In the genomic region with DNA sequence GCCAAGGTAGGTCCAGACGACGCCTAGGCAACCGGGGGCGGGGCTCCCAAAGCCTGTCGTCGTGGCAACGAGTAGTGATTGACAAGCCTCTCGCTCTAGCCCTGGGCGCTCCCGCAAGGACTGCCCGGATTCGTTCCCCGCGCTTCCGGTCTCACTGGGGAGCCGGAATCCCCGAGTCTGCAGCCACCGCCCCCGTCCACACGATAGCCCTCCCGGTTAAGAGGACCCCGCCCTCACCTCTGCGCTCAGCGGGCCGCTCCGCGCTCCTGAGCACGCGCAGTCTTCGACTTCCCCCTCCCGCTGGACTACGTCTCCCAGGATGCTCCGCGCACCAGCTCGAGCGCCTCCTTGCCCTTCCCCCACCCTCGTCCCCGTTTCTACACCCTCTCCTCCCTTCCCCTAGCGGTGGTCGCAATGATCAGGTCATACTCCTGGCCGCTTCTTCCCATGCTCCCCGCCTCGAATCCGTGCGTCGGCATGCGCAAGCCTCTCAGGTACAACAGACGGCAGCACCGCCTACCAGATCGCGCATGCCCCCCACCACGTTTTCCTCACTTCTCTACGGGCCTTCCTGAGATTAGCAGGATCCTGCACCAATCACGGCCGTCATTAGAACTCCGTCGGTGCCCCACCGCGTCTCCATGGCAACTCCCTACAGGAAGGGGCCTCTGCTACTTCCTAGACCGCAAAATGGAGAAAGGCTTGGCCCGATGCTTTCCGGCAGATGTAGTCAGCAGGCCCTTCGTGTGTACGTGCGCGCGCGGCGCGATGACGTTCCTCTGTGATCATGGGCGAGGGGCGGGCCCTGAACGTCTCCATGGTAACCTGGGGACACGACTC, we compare ENCODE assay signal across 8 cellular contexts. TPM values are rescaled to one million over a fixed set of nuclear protein-coding genes. Genes with fewer than 3 reads are reported as not detected.
A peak's percentile ranks its signal among the peaks of the same experiment; 100 is the strongest.
DNase-seq lines count a peak whose midpoint lies in the region; ATAC-seq and TF ChIP-seq lines count a peak whose summit lies in the region.

A gene (minus strand): TSS at position 518 of the 840 bp plus-strand sequence. CDS start 1,946 bp downstream, outside the sequence.

- H3K4me1 ChIP-seq in Peyer's patch, result peaks cover 0 to 12% (median 7%) of the 10 kb centered on the region in 4 donors
- peaks cover 10% of the 10 kb centered on the region for H3K4me1 ChIP-seq in rectal smooth muscle tissue (ENCODE audit: control insufficient read depth, insufficient read depth, low read length)

- TF ChIP-seq CTCF in GM12864 (IDR thresholded peaks at IDR 0.05; ENCODE audit: low read depth, low read length, missing control alignments) (peak; percentile 3), Peyer's patch (IDR thresholded peaks at IDR 0.05) (peak in 3 of 6 experiments; percentile 39 to 50 (median 40))

- H3K4me3 ChIP-seq in GM12864 (ENCODE audit: low read depth, low read length) (peak within 1 kb of the TSS; percentile 59), Peyer's patch (peak within 1 kb of the TSS; percentile 53 to 76 (median 74)), rectal smooth muscle tissue (ENCODE audit: low read length) (peak within 1 kb of the TSS; percentile 99)

- H3K27me3 ChIP-seq in Peyer's patch (no peaks in the 10 kb centered on the region), rectal smooth muscle tissue (ENCODE audit: control insufficient read depth, insufficient read depth, low read length) (no peaks in the 10 kb centered on the region)

- intact Hi-C loops in left cardiac atrium (cut with DNase I), result no loop called here

- H3K27ac ChIP-seq in Peyer's patch, result peak within 1 kb of the TSS; percentile 89 to 98 (median 96)
- peak within 1 kb of the TSS; percentile 100 for H3K27ac ChIP-seq in rectal smooth muscle tissue (ENCODE audit: low read depth, low read length)

- H3K36me3 ChIP-seq in Peyer's patch (peaks cover 0 to 23% (median 0%) of the 10 kb centered on the region in 3 donors), rectal smooth muscle tissue (ENCODE audit: control insufficient read depth, insufficient read depth, low read length) (no peaks in the 10 kb centered on the region)

- peak; percentile 100 for DNase-seq in GM12864 (ENCODE audit: low read depth)
- DNase-seq in Peyer's patch, result peak; percentile 99 to 100 (median 100)
- DNase-seq in activated naive CD8-positive, alpha-beta T cell treated with anti-CD3 and anti-CD28 coated beads, Interleukin-2, amount 50 U/mL, for 16 hours (ENCODE audit: low read depth, low spot score), result peak; percentile 98
- DNase-seq in left cardiac atrium, result peak; percentile 100
- DNase-seq in NCI-H146 (lab: John Stamatoyannopoulos, UW), result no peak
- no peak for DNase-seq in DMS 273 treated with DMSO at 0.1 percent for 48 hours (lab: John Stamatoyannopoulos, UW)

- peak; percentile 56 for ATAC-seq in HG02610 (IDR thresholded peaks at IDR 0.05; ENCODE audit: unreplicated experiment)
- peak; percentile 82 to 83 for ATAC-seq in left cardiac atrium

- peak within 1 kb of the TSS; percentile 100 for H3K9ac ChIP-seq in rectal smooth muscle tissue (ENCODE audit: low read length)

- no peaks in the 10 kb centered on the region for H3K9me3 ChIP-seq in Peyer's patch

- peak in 1 of 2 donors; percentile 27 for TF ChIP-seq POLR2A in Peyer's patch (IDR thresholded peaks at IDR 0.05)

RNA-seq across cellular contexts. Expression of the gene that starts here (rescaled TPM):
- total RNA-seq in Peyer's patch (100 to 1,000 TPM in 1 of 4 donors, 10 to 100 TPM in 3; 60.9 to 123 (median 82.3) TPM), left cardiac atrium (10 to 100 TPM in 1 of 2 donors, 1 to 10 TPM in 1; 9.2 to 11.0 TPM)

Comparison
In these comparisons a context has a peak if more than half of its experiments do, and no peak if none do; other contexts are left out.
1. RNA of the gene that starts here (total RNA-seq): 60.9 to 123 TPM in Peyer's patch; 9.2 to 11.0 TPM in left cardiac atrium; every median in the first group is over 4 times any median in the second.
2. DNase-seq: peak in GM12864 (single experiment), Peyer's patch (3 of 3), activated naive CD8-positive, alpha-beta T cell treated with anti-CD3 and anti-CD28 coated beads, Interleukin-2, amount 50 U/mL, for 16 hours (single experiment) and left cardiac atrium (single experiment); none in NCI-H146 (single experiment) and DMS 273 treated with DMSO at 0.1 percent for 48 hours (single experiment).
3. Peak in every context shown above with its lines, with median percentiles within 50 percentile points of each other: H3K4me3 ChIP-seq.